Comparison of ENCODE assay signal across 1 cellular context in the genomic region with DNA sequence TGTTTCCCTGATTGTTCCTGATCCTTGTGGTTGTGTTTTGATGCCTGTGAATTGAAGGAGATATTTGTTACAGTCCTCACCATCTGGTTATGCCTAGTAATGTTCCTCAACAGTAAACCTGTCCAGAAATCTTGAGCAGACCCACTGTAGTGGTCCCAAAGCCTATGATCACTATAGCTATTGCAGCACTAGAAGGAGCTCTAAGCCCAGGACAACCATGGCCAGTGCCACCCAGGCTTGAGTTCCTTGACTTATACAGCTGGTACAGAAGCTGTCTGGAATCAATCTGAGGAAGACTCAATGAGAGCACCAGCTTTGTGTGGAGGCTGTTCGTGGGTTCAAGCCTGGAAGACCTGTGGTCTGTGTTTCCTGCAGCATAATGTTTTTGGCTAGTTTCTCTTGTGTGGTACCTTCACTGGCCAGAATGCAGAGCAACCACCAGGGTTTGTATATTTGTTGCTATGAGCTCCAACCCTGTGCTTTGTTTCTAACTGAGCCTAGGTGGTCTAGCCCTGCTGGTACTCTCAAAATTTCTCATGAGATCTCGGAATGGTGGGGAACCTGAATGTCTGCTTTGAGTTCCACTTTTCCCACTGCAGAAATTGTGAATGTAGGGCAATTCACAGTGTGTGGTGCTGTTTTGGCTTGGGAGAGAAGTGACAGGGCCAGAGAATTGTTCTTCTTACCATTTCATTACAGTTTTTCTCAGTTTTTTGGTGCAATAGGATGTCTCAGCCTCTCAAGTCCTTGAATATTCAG.
TF ChIP-seq lines count a peak whose summit lies in the region.

No MANE protein-coding gene starts in this region.

TF ChIP-seq in WTC11, 78 proteins besides CTCF, POLR2A, EP300 and RAD21 (continued from another document):
- TF ChIP-seq, protein P1, sequence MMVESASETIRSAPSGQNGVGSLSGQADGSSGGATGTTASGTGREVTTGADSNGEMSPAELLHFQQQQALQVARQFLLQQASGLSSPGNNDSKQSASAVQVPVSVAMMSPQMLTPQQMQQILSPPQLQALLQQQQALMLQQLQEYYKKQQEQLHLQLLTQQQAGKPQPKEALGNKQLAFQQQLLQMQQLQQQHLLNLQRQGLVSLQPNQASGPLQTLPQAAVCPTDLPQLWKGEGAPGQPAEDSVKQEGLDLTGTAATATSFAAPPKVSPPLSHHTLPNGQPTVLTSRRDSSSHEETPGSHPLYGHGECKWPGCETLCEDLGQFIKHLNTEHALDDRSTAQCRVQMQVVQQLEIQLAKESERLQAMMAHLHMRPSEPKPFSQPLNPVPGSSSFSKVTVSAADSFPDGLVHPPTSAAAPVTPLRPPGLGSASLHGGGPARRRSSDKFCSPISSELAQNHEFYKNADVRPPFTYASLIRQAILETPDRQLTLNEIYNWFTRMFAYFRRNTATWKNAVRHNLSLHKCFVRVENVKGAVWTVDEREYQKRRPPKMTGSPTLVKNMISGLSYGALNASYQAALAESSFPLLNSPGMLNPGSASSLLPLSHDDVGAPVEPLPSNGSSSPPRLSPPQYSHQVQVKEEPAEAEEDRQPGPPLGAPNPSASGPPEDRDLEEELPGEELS (CRISPR knock-in tag; IDR thresholded peaks at IDR 0.05), result no peak
- TF ChIP-seq, protein P2, sequence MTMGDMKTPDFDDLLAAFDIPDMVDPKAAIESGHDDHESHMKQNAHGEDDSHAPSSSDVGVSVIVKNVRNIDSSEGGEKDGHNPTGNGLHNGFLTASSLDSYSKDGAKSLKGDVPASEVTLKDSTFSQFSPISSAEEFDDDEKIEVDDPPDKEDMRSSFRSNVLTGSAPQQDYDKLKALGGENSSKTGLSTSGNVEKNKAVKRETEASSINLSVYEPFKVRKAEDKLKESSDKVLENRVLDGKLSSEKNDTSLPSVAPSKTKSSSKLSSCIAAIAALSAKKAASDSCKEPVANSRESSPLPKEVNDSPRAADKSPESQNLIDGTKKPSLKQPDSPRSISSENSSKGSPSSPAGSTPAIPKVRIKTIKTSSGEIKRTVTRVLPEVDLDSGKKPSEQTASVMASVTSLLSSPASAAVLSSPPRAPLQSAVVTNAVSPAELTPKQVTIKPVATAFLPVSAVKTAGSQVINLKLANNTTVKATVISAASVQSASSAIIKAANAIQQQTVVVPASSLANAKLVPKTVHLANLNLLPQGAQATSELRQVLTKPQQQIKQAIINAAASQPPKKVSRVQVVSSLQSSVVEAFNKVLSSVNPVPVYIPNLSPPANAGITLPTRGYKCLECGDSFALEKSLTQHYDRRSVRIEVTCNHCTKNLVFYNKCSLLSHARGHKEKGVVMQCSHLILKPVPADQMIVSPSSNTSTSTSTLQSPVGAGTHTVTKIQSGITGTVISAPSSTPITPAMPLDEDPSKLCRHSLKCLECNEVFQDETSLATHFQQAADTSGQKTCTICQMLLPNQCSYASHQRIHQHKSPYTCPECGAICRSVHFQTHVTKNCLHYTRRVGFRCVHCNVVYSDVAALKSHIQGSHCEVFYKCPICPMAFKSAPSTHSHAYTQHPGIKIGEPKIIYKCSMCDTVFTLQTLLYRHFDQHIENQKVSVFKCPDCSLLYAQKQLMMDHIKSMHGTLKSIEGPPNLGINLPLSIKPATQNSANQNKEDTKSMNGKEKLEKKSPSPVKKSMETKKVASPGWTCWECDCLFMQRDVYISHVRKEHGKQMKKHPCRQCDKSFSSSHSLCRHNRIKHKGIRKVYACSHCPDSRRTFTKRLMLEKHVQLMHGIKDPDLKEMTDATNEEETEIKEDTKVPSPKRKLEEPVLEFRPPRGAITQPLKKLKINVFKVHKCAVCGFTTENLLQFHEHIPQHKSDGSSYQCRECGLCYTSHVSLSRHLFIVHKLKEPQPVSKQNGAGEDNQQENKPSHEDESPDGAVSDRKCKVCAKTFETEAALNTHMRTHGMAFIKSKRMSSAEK (CRISPR knock-in tag; IDR thresholded peaks at IDR 0.05; ENCODE audit: borderline replicate concordance), result no peak
- TF ChIP-seq, protein P3, sequence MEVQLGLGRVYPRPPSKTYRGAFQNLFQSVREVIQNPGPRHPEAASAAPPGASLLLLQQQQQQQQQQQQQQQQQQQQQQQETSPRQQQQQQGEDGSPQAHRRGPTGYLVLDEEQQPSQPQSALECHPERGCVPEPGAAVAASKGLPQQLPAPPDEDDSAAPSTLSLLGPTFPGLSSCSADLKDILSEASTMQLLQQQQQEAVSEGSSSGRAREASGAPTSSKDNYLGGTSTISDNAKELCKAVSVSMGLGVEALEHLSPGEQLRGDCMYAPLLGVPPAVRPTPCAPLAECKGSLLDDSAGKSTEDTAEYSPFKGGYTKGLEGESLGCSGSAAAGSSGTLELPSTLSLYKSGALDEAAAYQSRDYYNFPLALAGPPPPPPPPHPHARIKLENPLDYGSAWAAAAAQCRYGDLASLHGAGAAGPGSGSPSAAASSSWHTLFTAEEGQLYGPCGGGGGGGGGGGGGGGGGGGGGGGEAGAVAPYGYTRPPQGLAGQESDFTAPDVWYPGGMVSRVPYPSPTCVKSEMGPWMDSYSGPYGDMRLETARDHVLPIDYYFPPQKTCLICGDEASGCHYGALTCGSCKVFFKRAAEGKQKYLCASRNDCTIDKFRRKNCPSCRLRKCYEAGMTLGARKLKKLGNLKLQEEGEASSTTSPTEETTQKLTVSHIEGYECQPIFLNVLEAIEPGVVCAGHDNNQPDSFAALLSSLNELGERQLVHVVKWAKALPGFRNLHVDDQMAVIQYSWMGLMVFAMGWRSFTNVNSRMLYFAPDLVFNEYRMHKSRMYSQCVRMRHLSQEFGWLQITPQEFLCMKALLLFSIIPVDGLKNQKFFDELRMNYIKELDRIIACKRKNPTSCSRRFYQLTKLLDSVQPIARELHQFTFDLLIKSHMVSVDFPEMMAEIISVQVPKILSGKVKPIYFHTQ (CRISPR knock-in tag; IDR thresholded peaks at IDR 0.05), result no peak
- no peak for TF ChIP-seq FOXJ3 (CRISPR knock-in tag; IDR thresholded peaks at IDR 0.05; ENCODE audit: borderline replicate concordance)
- TF ChIP-seq, protein P4, sequence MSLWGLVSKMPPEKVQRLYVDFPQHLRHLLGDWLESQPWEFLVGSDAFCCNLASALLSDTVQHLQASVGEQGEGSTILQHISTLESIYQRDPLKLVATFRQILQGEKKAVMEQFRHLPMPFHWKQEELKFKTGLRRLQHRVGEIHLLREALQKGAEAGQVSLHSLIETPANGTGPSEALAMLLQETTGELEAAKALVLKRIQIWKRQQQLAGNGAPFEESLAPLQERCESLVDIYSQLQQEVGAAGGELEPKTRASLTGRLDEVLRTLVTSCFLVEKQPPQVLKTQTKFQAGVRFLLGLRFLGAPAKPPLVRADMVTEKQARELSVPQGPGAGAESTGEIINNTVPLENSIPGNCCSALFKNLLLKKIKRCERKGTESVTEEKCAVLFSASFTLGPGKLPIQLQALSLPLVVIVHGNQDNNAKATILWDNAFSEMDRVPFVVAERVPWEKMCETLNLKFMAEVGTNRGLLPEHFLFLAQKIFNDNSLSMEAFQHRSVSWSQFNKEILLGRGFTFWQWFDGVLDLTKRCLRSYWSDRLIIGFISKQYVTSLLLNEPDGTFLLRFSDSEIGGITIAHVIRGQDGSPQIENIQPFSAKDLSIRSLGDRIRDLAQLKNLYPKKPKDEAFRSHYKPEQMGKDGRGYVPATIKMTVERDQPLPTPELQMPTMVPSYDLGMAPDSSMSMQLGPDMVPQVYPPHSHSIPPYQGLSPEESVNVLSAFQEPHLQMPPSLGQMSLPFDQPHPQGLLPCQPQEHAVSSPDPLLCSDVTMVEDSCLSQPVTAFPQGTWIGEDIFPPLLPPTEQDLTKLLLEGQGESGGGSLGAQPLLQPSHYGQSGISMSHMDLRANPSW (CRISPR knock-in tag; conservative IDR thresholded peaks at IDR 0.05; ENCODE audit: low read depth), result no peak
- TF ChIP-seq NFE2L1 (CRISPR knock-in tag; IDR thresholded peaks at IDR 0.05), result no peak
- TF ChIP-seq PRRX2 (CRISPR knock-in tag; IDR thresholded peaks at IDR 0.05), result no peak
- no peak for TF ChIP-seq ETV6 (CRISPR knock-in tag; IDR thresholded peaks at IDR 0.05)
- no peak for TF ChIP-seq RORB (CRISPR knock-in tag; IDR thresholded peaks at IDR 0.05)
- TF ChIP-seq TP53 (CRISPR knock-in tag; IDR thresholded peaks at IDR 0.05), result no peak
- no peak for TF ChIP-seq CREB1 (CRISPR knock-in tag; IDR thresholded peaks at IDR 0.05)
- no peak for TF ChIP-seq ZNF263 (CRISPR knock-in tag; IDR thresholded peaks at IDR 0.05; ENCODE audit: low read depth)
- no peak for TF ChIP-seq SMAD3 (CRISPR knock-in tag; IDR thresholded peaks at IDR 0.05; ENCODE audit: borderline replicate concordance)
- no peak for TF ChIP-seq ZNF317 (CRISPR knock-in tag; IDR thresholded peaks at IDR 0.05; ENCODE audit: borderline replicate concordance, low read depth)
- no peak for TF ChIP-seq NR2C2 (CRISPR knock-in tag; IDR thresholded peaks at IDR 0.05)
